8 cellular contexts compared by ENCODE assay signal in the genomic region with DNA sequence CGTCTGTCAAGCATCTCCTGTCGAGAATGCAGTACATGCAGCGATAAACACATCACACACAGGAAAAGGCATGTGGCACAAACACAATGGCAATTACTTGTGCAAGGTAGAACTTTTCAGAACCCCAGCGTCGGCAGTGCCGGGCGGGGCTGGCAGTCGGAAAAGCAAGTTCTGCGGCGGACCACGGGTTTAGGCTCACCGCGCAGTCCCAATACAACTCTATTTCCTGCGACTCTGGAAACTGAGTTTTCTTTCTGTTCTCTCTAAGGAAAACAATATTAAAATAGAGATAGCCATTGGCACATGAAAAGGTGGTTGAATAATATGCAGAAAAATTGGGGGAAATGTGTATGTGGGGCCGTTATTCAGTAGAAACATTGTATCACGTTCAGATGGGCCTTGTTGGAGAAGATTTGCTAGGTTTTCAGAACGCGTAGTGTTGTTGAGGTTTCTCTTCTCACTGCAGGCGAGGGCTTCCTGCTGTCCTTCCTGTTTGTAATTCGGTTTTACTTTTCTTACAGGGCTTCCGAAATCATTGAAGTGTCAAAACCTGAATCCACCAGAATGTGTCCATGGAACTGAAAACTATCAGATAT.
A peak's percentile ranks its signal among the peaks of the same experiment; 100 is the strongest.
DNase-seq lines count a peak whose midpoint lies in the region; ATAC-seq and TF ChIP-seq lines count a peak whose summit lies in the region.

No MANE protein-coding gene starts in this region.

- peak overlapping the region; percentile 65 for H3K4me2 ChIP-seq in osteoblast (ENCODE audit: insufficient read depth, low read length)

- peak overlapping the region in 3 of 5 experiments; percentile 34 to 68 (median 52) for H3K4me3 Mint-ChIP-seq in brain

- no peaks in the 10 kb centered on the region for H3K36me3 ChIP-seq in osteoblast (ENCODE audit: insufficient read depth, low read length)
- H3K36me3 ChIP-seq in sigmoid colon, result no peaks in the 10 kb centered on the region

- no peaks in the 10 kb centered on the region for H3K79me2 ChIP-seq in osteoblast (ENCODE audit: insufficient read depth, low read length)

- peaks cover 3% of the 10 kb centered on the region for H3K27me3 Mint-ChIP-seq in brain

- WGBS in sigmoid colon, 2 donors, result 73 to 84% methylated on average over 21 of the region's 21 CpGs

- H3K4me1 ChIP-seq in osteoblast (ENCODE audit: insufficient read depth, low read length), result no peaks in the 10 kb centered on the region
- H3K4me1 ChIP-seq in sigmoid colon, result peaks cover 0 to 12% (median 6%) of the 10 kb centered on the region in 4 donors

- ATAC-seq in GM18909 (IDR thresholded peaks at IDR 0.05; ENCODE audit: poor library complexity, unreplicated experiment), result peak; percentile 36
- ATAC-seq in HG03175 (IDR thresholded peaks at IDR 0.05; ENCODE audit: unreplicated experiment), result peak; percentile 52
- ATAC-seq in HG03439 (IDR thresholded peaks at IDR 0.05; ENCODE audit: unreplicated experiment), result no peak

- H3K36me3 Mint-ChIP-seq in brain, result no peaks in the 10 kb centered on the region

- DNase-seq in osteoblast (ENCODE audit: insufficient read length, low spot score, missing footprints) (no peak), OCI-M1 (lab: John Stamatoyannopoulos, UW) (no peak), GM19238 (ENCODE audit: insufficient read length, low spot score) (no peak), sigmoid colon (no peak)

- H2AFZ ChIP-seq in osteoblast (ENCODE audit: low read length), result peak overlapping the region; percentile 51

- no peak for TF ChIP-seq EP300 in sigmoid colon (IDR thresholded peaks at IDR 0.05)

- intact Hi-C loops in sigmoid colon (cut with DNase I), result loop anchor here (1.0 to 10.0 kb wide), 4 partner anchors 259 to 729 kb away; a partner anchor contains a TSS

- H3K27ac Mint-ChIP-seq in brain, result no peak overlapping the region

- no peaks in the 10 kb centered on the region for H4K20me1 ChIP-seq in osteoblast (ENCODE audit: insufficient read depth, low read length)

- peaks cover 0 to 6% (median 0%) of the 10 kb centered on the region in 5 experiments for H3K9me3 Mint-ChIP-seq in brain

- TF ChIP-seq CTCF in brain (conservative IDR thresholded peaks at IDR 0.05), result no peak
- TF ChIP-seq CTCF in osteoblast (IDR thresholded peaks at IDR 0.05; ENCODE audit: extremely low read depth, low read depth, low read length), result no peak
- TF ChIP-seq CTCF in sigmoid colon (IDR thresholded peaks at IDR 0.05), result no peak

- H3K4me3 ChIP-seq in osteoblast (ENCODE audit: insufficient read depth, low read length), result peak overlapping the region; percentile 30
- peak overlapping the region in 2 of 4 donors; percentile 21 to 29 for H3K4me3 ChIP-seq in sigmoid colon

- H3K4me1 Mint-ChIP-seq in brain, result peaks cover 6% of the 10 kb centered on the region

- H3K27ac ChIP-seq in osteoblast (ENCODE audit: low read depth, low read length) (no peak overlapping the region), sigmoid colon (no peak overlapping the region)

- H3K27me3 ChIP-seq in osteoblast (ENCODE audit: insufficient read depth, low read length), result peaks cover 17% of the 10 kb centered on the region
- no peaks in the 10 kb centered on the region for H3K27me3 ChIP-seq in sigmoid colon

- no peaks in the 10 kb centered on the region for H3K9me3 ChIP-seq in osteoblast (ENCODE audit: low read depth, low read length)
- no peaks in the 10 kb centered on the region for H3K9me3 ChIP-seq in sigmoid colon

- TF ChIP-seq POLR2A in sigmoid colon (IDR thresholded peaks at IDR 0.05), result no peak
